ENCODE assay signal across 14 cellular contexts in the genomic region with DNA sequence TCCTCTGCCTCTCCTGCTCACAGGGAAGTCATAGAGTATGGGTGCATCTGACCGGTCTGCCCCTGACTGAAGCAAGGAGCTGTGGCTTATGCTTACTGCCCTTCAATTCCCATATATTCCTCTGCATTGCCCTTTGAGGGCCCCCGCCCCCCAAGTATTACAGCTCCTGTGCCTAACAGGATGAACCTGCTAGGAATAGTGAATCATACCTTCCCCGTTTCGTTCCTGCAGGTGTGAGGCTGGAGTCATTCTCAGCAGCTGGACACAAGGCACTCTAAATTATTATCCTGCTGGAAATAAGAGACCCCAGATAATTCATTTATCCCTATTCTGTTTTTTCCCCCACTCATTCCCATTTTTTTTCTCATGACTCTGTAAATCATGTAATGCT. TPM values are rescaled to one million over a fixed set of nuclear protein-coding genes. Genes with fewer than 3 reads are reported as not detected.
DNase-seq lines count a peak whose midpoint lies in the region; ATAC-seq, FAIRE-seq and TF ChIP-seq lines count a peak whose summit lies in the region.
"Had no signal": no experiment of that assay in that cellular context is flagged by ENCODE, and none has a peak within 500 bp of the region (broad histone marks: within the 10 kb centered on the region; RNA-seq: fewer than 3 reads in every experiment).

No MANE protein-coding gene starts in this region.

- H3K9ac ChIP-seq in K562 (ENCODE audit: insufficient read depth in 1 of 2, low read depth in 2 of 2, low read length in 2 of 2) (no peak overlapping the region), keratinocyte (ENCODE audit: control insufficient read depth, extremely low read depth, insufficient read depth, low read length) (no peak overlapping the region)

- H2AFZ ChIP-seq in K562 (ENCODE audit: low read depth, low read length) (no peak overlapping the region), keratinocyte (ENCODE audit: control insufficient read depth, low read length) (no peak overlapping the region)

- no peaks in the 10 kb centered on the region for H3K9me3 ChIP-seq in A673 (ENCODE audit: low read depth, low read length, poor library complexity, severe bottlenecking)
- no peaks in the 10 kb centered on the region for H3K9me3 ChIP-seq in Caco-2
- no peaks in the 10 kb centered on the region for H3K9me3 ChIP-seq in K562 (replicated peaks; ENCODE audit: control insufficient read depth, insufficient read depth, low read depth, low read length)
- no peaks in the 10 kb centered on the region for H3K9me3 ChIP-seq in keratinocyte (ENCODE audit: control insufficient read depth, low read depth, low read length)
- H3K9me3 ChIP-seq in HAP-1, result no peaks in the 10 kb centered on the region
- H3K9me3 ChIP-seq: MG63 had no signal

- no peak overlapping the region for H3K27ac Mint-ChIP-seq in Caco-2 (ENCODE audit: unreplicated experiment)

- DNase-seq in A673 (ENCODE audit: low spot score) (no peak), Caco-2 (no peak), K562 (ENCODE audit: extremely low read depth in 1 of 4, low spot score in 3 of 4) (no peak), keratinocyte (ENCODE audit: low read depth, low spot score) (no peak), HT-29 (ENCODE audit: low spot score) (no peak), HAP-1 (ENCODE audit: low spot score in 2 of 2) (no peak)
- DNase-seq: MG63; stimulated activated CD4-positive, alpha-beta T cell treated with anti-CD3 and anti-CD28 coated beads, Interleukin-4, amount 100 ng/mL, for 24 hours; stimulated activated naive CD8-positive, alpha-beta T cell treated with anti-CD3 and anti-CD28 coated beads, Interleukin-15, amount 100 ng/mL, for 72 hours; SW 1271 had no signal

- dilution Hi-C loops in keratinocyte (cut with MboI; ENCODE audit: extremely low pct_ligation_motif_present, low sequenced_read_pairs), result no loop called here

- no peak for FAIRE-seq in K562 (lab: Jason Lieb, UNC)
- FAIRE-seq in keratinocyte (lab: Jason Lieb, UNC), result peak; percentile 87
- FAIRE-seq: G401.6 had no signal

- no peak overlapping the region for H3K4me2 ChIP-seq in K562 (ENCODE audit: insufficient read depth, low read length)
- H3K4me2 ChIP-seq in keratinocyte (ENCODE audit: control insufficient read depth, extremely low read depth, insufficient read depth, low read depth, low read length), result peak overlapping the region; percentile 95

- BruUV-seq in A673 (replicated peaks; lab: Mats Ljungman, UMichigan), result no TSS peak
- no TSS peak for BruUV-seq in Caco-2 (replicated peaks; lab: Mats Ljungman, UMichigan)
- BruUV-seq in K562 (replicated peaks; lab: Mats Ljungman, UMichigan), result TSS peak; percentile 43

- no peaks in the 10 kb centered on the region for H3K9me1 ChIP-seq in K562 (ENCODE audit: control insufficient read depth, insufficient read depth, low read length)
- no peaks in the 10 kb centered on the region for H3K9me1 ChIP-seq in keratinocyte (ENCODE audit: control insufficient read depth, extremely low read depth, insufficient read depth, low read length)

- H3K79me2 ChIP-seq in K562 (ENCODE audit: control insufficient read depth, insufficient read depth, low read length) (no peaks in the 10 kb centered on the region), keratinocyte (ENCODE audit: control insufficient read depth, insufficient read depth, low read length) (no peaks in the 10 kb centered on the region)

- CTCF ChIA-PET in A673 (lab: Charles Lee) (no interaction called here), Caco-2 (lab: Charles Lee) (no interaction called here), K562 (lab: Yijun Ruan, JAX; ENCODE audit: low intra/inter-chr PET ratio) (no interaction called here)

- no peak for TF ChIP-seq RAD21 in K562 (CRISPR knock-in tag; conservative IDR thresholded peaks at IDR 0.05 in 1 of 2, IDR thresholded peaks at IDR 0.05 in 1 of 2)

- H3K9me3 Mint-ChIP-seq in Caco-2 (ENCODE audit: unreplicated experiment), result no peaks in the 10 kb centered on the region
- H3K9me3 Mint-ChIP-seq: stimulated activated naive CD8-positive, alpha-beta T cell treated with anti-CD3 and anti-CD28 coated beads, Interleukin-15, amount 100 ng/mL, for 72 hours had no signal

- H3K4me3 Mint-ChIP-seq in Caco-2 (ENCODE audit: unreplicated experiment), result peak overlapping the region; percentile 76

- in situ Hi-C loops in K562 (cut with MboI) (no loop called here), HAP-1 (cut with MboI; ENCODE audit: low sequenced_read_pairs) (no loop called here)

- no peaks in the 10 kb centered on the region for H3K36me3 ChIP-seq in A673 (ENCODE audit: insufficient read depth, low read length, poor library complexity, severe bottlenecking)
- no peaks in the 10 kb centered on the region for H3K36me3 ChIP-seq in Caco-2 (ENCODE audit: control insufficient read depth, insufficient read depth, low read length)
- no peaks in the 10 kb centered on the region for H3K36me3 ChIP-seq in K562 (ENCODE audit: control insufficient read depth, insufficient read depth, low read length)
- H3K36me3 ChIP-seq in keratinocyte (ENCODE audit: control insufficient read depth in 2 of 2, extremely low read depth in 1 of 2, insufficient read depth in 2 of 2, low read length in 2 of 2), result no peaks in the 10 kb centered on the region
- H3K36me3 ChIP-seq in HAP-1 (replicated peaks), result no peaks in the 10 kb centered on the region
- H3K36me3 ChIP-seq: MG63 had no signal

- H3K36me3 Mint-ChIP-seq in Caco-2 (ENCODE audit: insufficient read depth, unreplicated experiment), result no peaks in the 10 kb centered on the region

- H3K27me3 Mint-ChIP-seq in Caco-2 (ENCODE audit: insufficient read depth, unreplicated experiment), result peaks cover 4% of the 10 kb centered on the region

- H3K4me1 ChIP-seq in A673 (ENCODE audit: insufficient read depth, low read length, poor library complexity, severe bottlenecking) (peaks cover 28% of the 10 kb centered on the region), Caco-2 (no peaks in the 10 kb centered on the region), K562 (replicated peaks in 1 of 2; ENCODE audit: control insufficient read depth in 2 of 2, insufficient read depth in 2 of 2, low read length in 2 of 2) (peaks cover 5 to 23% of the 10 kb centered on the region in 2 experiments; a peak in 3 of 5 replicates), keratinocyte (ENCODE audit: control insufficient read depth, extremely low read depth, insufficient read depth, low read length) (peaks cover 37% of the 10 kb centered on the region), HAP-1 (peaks cover 6% of the 10 kb centered on the region)

- H3K4me3 ChIP-seq in A673 (ENCODE audit: low read depth, low read length, poor library complexity, severe bottlenecking), result peak overlapping the region; percentile 62
- no peak overlapping the region for H3K4me3 ChIP-seq in Caco-2 (ENCODE audit: low read depth, low read length)
- H3K4me3 ChIP-seq in K562, result no peak overlapping the region
- no peak overlapping the region for H3K4me3 ChIP-seq in keratinocyte (ENCODE audit: control insufficient read depth in 2 of 3, extremely low read depth in 1 of 3, insufficient read depth in 2 of 3, low read depth in 1 of 3, low read length in 3 of 3)
- no peak overlapping the region for H3K4me3 ChIP-seq in HAP-1
- H3K4me3 ChIP-seq: MG63 had no signal

- TF ChIP-seq CTCF in A673 (conservative IDR thresholded peaks at IDR 0.05; ENCODE audit: low read depth, low read length) (no peak), Caco-2 (IDR thresholded peaks at IDR 0.05; ENCODE audit: insufficient read depth in 1 of 2, low read depth in 1 of 2, low read length in 1 of 2, severe bottlenecking in 1 of 2, unreplicated experiment in 1 of 2) (no peak), K562 (IDR thresholded peaks at IDR 0.05 in 2 of 3, conservative IDR thresholded peaks at IDR 0.05 in 1 of 3; ENCODE audit: insufficient read depth in 2 of 3, low read depth in 1 of 3, low read length in 3 of 3) (no peak), keratinocyte (optimal IDR thresholded peaks at IDR 0.05 in 1 of 3, IDR thresholded peaks at IDR 0.05 in 1 of 3, conservative IDR thresholded peaks at IDR 0.05 in 1 of 3; ENCODE audit: extremely low read depth in 1 of 3, insufficient read depth in 2 of 3, low read length in 3 of 3) (no peak)

- H3K4me1 Mint-ChIP-seq in Caco-2 (ENCODE audit: low read depth, unreplicated experiment), result no peaks in the 10 kb centered on the region

- TF ChIP-seq EP300 in K562 (IDR thresholded peaks at IDR 0.05; ENCODE audit: low read length), result no peak

- no peaks in the 10 kb centered on the region for H3K27me3 ChIP-seq in A673 (replicated peaks; ENCODE audit: insufficient read depth, low read depth, low read length, poor library complexity)
- peaks cover 1% of the 10 kb centered on the region; the same call in 1 of the 2 replicates for H3K27me3 ChIP-seq in Caco-2 (replicated peaks; ENCODE audit: control insufficient read depth, insufficient read depth, low read length)
- H3K27me3 ChIP-seq in K562 (ENCODE audit: control insufficient read depth in 2 of 2, insufficient read depth in 2 of 2, low read length in 2 of 2), result peaks cover 0 to 21% of the 10 kb centered on the region in 2 experiments; a peak in 4 of 5 replicates
- H3K27me3 ChIP-seq in keratinocyte (ENCODE audit: control insufficient read depth, extremely low read depth, insufficient read depth, low read length), result peaks cover 40% of the 10 kb centered on the region
- 0 out of 2 replicates have a peak, but pooled peaks cover 2% of the 10 kb centered on the region for H3K27me3 ChIP-seq in HAP-1 (ENCODE audit: low read depth)

- TF ChIP-seq POLR2A in K562 (conservative IDR thresholded peaks at IDR 0.05), result no peak

- intact Hi-C loops in A673 (cut with micrococcal nuclease; ENCODE audit: unreplicated experiment) (no loop called here), Caco-2 (cut with micrococcal nuclease; ENCODE audit: unreplicated experiment) (no loop called here), K562 (cut with micrococcal nuclease) (no loop called here)

- H3K27ac ChIP-seq in A673 (ENCODE audit: low read depth, low read length, poor library complexity, severe bottlenecking) (no peak overlapping the region), K562 (ENCODE audit: extremely low read depth, low read depth, low read length) (no peak overlapping the region), keratinocyte (ENCODE audit: control insufficient read depth, insufficient read depth, low read length) (no peak overlapping the region)

- ATAC-seq in K562 (no peak), HG02588 (IDR thresholded peaks at IDR 0.05; ENCODE audit: unreplicated experiment) (no peak), HG03571 (IDR thresholded peaks at IDR 0.05; ENCODE audit: unreplicated experiment) (no peak)
- ATAC-seq: right cardiac atrium; stimulated activated naive CD8-positive, alpha-beta T cell treated with anti-CD3 and anti-CD28 coated beads, Interleukin-15, amount 100 ng/mL, for 72 hours had no signal

- POLR2A ChIA-PET in A673 (lab: Charles Lee; ENCODE audit: low non-redundant PET) (no interaction called here), Caco-2 (lab: Charles Lee) (no interaction called here), K562 (lab: Yijun Ruan, JAX) (interaction anchor here (0.6 to 0.8 kb wide), 2 partner anchors 11 to 174 kb away, joined by 3 read pairs; no protein-coding TSS in a partner anchor)

- 38% methylated on average over 4 of the region's 4 CpGs for WGBS in K562 (ENCODE audit: insufficient coverage, low coverage, missing lambda C conversion rate)

- H4K20me1 ChIP-seq in K562 (replicated peaks; ENCODE audit: control insufficient read depth, insufficient read depth, low read length) (no peaks in the 10 kb centered on the region), keratinocyte (ENCODE audit: control insufficient read depth, extremely low read depth, insufficient read depth, low read length) (no peaks in the 10 kb centered on the region)

RNA-seq across cellular contexts. Expression of a gene that starts 2.4 kb away (rescaled TPM):
- total RNA-seq in A673 (2021), result 9.4 and 9.5 TPM in 2 replicates
- total RNA-seq in Caco-2 (2022), result 1.7 and 2.0 TPM in 2 replicates
- total RNA-seq in K562 (2011; cell fraction: chromatin; rRNA removed; ENCODE audit: low replicate concordance), result 7.9 and 10.6 TPM in 2 replicates
- total RNA-seq in K562 (2011; cell fraction: nucleolus; rRNA removed), result 3.7 and 6.7 TPM in 2 replicates
- total RNA-seq in K562 (2011; cell fraction: nucleoplasm; rRNA removed), result 6.2 and 12.4 TPM in 2 replicates
- total RNA-seq in K562 (2014; rRNA removed), result 0.33 and 0.54 TPM in 2 replicates
- 0.41 and 0.55 TPM in 2 replicates for total RNA-seq in K562 (2014; rRNA removed; fragmentation: Illumina TruSeq; extraction: Trizol)
- 1.8 and 2.0 TPM in 2 replicates for total RNA-seq in K562 (2015; rRNA removed; fragmentation: Illumina TruSeq; extraction: Trizol)
- total RNA-seq in K562 (2021), result 1.00 and 1.1 TPM in 2 replicates
- polyA plus RNA-seq in K562 (2011; rRNA removed), result 1.6 and 5.6 TPM in 2 replicates
- 0.96 and 1.7 TPM in 2 replicates for polyA plus RNA-seq in K562 (2011; cell fraction: cytosol; rRNA removed)
- polyA plus RNA-seq in K562 (2011; cell fraction: nucleus; rRNA removed), result 2.5 and 3.6 TPM in 2 replicates
- 1.6 and 2.6 TPM in 2 replicates for polyA plus RNA-seq in K562 (2012)
- polyA plus RNA-seq in K562 (2014; fragmentation: Illumina TruSeq; extraction: Trizol), result 0.48 and 0.64 TPM in 2 replicates
- under 1 TPM; 0.27 to 0.57 TPM for polyA plus RNA-seq in K562 (2014; fragmentation: Nextera tagmentation; extraction: Ambion mirVana)
- 0.38 and 0.92 TPM in 2 replicates for polyA plus RNA-seq in K562 (2014; rRNA removed)
- polyA minus RNA-seq in K562 (2011; rRNA and poly(A)+ RNA removed), result 5.3 and 11.8 TPM in 2 replicates
- polyA minus RNA-seq in K562 (2011; cell fraction: cytosol; rRNA and poly(A)+ RNA removed), result 1.2 and 3.3 TPM in 2 replicates
- polyA minus RNA-seq in K562 (2011; cell fraction: nucleus; rRNA and poly(A)+ RNA removed), result 3.2 and 3.4 TPM in 2 replicates
- 0.01 to 0.03 TPM (median 0.01 TPM) in 3 replicates for polyA plus RNA-seq in keratinocyte
- 0.07 TPM for polyA plus RNA-seq in keratinocyte (2011; ENCODE audit: low read depth)
- 0.02 and 0.03 TPM in 2 replicates for polyA plus RNA-seq in keratinocyte (2011; cell fraction: cytosol; rRNA removed)
- polyA plus RNA-seq in keratinocyte (2011; cell fraction: nucleus; rRNA removed), result 0.05 TPM in 1 of 2 replicates, not detected in the other
- not detected in 2 replicates for polyA plus RNA-seq in keratinocyte (2012; ENCODE audit: low replicate concordance)
- polyA minus RNA-seq in keratinocyte, result not detected in 3 replicates
- polyA minus RNA-seq in keratinocyte (2011; cell fraction: cytosol; rRNA and poly(A)+ RNA removed), result not detected
- polyA minus RNA-seq in keratinocyte (2011; cell fraction: nucleus; rRNA and poly(A)+ RNA removed), result not detected in 2 replicates
- total RNA-seq in HT-29 (2014; rRNA removed; shearing (Covaris generic)), result not detected in 2 replicates
